ENCODE assay signal across 8 cellular contexts in genomic region chr3:173584834-173585831, GRCh38.
DNase-seq lines count a peak whose midpoint lies in the region; TF ChIP-seq lines count a peak whose summit lies in the region.

No MANE protein-coding gene starts in this region.

- H3K4me1 ChIP-seq in urinary bladder (ENCODE audit: insufficient read depth) = no peaks in the 10 kb centered on the region

- in situ Hi-C loops in Caki2 (cut with HindIII; ENCODE audit: low pct_unique_long_range_greater_than_20kb, low sequenced_read_pairs) = no loop called here

- no peaks in the 10 kb centered on the region for H3K36me3 ChIP-seq in urinary bladder (ENCODE audit: insufficient read depth)

- no peak overlapping the region for H3K27ac ChIP-seq in urinary bladder (ENCODE audit: low read depth)

- no peak for TF ChIP-seq CTCF in epithelial cell of esophagus (IDR thresholded peaks at IDR 0.05; ENCODE audit: insufficient read depth, low read depth, low read length, missing control alignments)

- whole genome bisulfite sequencing in urinary bladder = 2% methylated on average over 47 of the region's 47 CpGs

- H3K4me3 ChIP-seq in epithelial cell of esophagus (ENCODE audit: low read length) (no peak overlapping the region), urinary bladder (ENCODE audit: low read depth, low read length) (peak overlapping the region; percentile 40)

- peak; percentile 10 for DNase-seq in Caki2 (ENCODE audit: low read depth)
- DNase-seq in NCI-H460 (ENCODE audit: extremely low read depth, low read depth) = peak; percentile 2
- DNase-seq in epithelial cell of esophagus (ENCODE audit: low read depth) = peak; percentile 14
- DNase-seq in midbrain (lab: John Stamatoyannopoulos, UW) = peak; percentile 51
- DNase-seq in T-helper 1 cell = no peak
- DNase-seq in 8988T = no peak
- no peak for DNase-seq in stimulated activated CD4-positive, alpha-beta T cell treated with anti-CD3 and anti-CD28 coated beads, Interleukin-4, amount 100 ng/mL, for 1 hour

Comparison
In these comparisons a context has a peak if more than half of its experiments do, and no peak if none do; other contexts are left out.
1. DNase-seq: peak in Caki2 (single experiment), NCI-H460 (single experiment), epithelial cell of esophagus (single experiment) and midbrain (single experiment); none in T-helper 1 cell (0 of 5), 8988T (single experiment) and stimulated activated CD4-positive, alpha-beta T cell treated with anti-CD3 and anti-CD28 coated beads, Interleukin-4, amount 100 ng/mL, for 1 hour (single experiment).